ENCODE assay signal across 36 cellular contexts in genomic region chr14:54116163-54116562, GRCh38.
"Had no signal": no experiment of that assay in that cellular context is flagged by ENCODE, and none has a peak within 500 bp of the region (broad histone marks: within the 10 kb centered on the region; RNA-seq: fewer than 3 reads in every experiment).

No MANE protein-coding gene starts in this region.

- H3K36me3 ChIP-seq: brain microvascular endothelial cell, MG63, SJCRH30 had no signal

- H3K27me3 ChIP-seq: MG63, SJCRH30 had no signal

- H3K4me1 ChIP-seq: SJCRH30 had no signal

- H3K4me2 ChIP-seq: PC-9 had no signal

- ATAC-seq: activated CD8-positive, alpha-beta memory T cell treated with anti-CD3 and anti-CD28 coated beads, Interleukin-2, amount 10 ng/mL, durations not matched to agents 7 days and 5 days; activated naive CD8-positive, alpha-beta T cell treated with anti-CD3 and anti-CD28 coated beads, Interleukin-2, amount 50 U/mL, for 24 hours; K562 had no signal

- DNase-seq: activated B cell treated with CpG ODN at 0.5 μM for 24 hours; activated CD4-positive, alpha-beta memory T cell treated with anti-CD3 and anti-CD28 coated beads, Interleukin-2, amount 10 ng/mL, durations not matched to agents 7 days and 5 days; activated CD4-positive, alpha-beta T cell treated with anti-CD3 and anti-CD28 coated beads for 1 hour; activated CD4-positive, alpha-beta T cell treated with anti-CD3 and anti-CD28 coated beads for 48 hours; activated CD8-positive, alpha-beta memory T cell treated with anti-CD3 and anti-CD28 coated beads for 24 hours; activated CD8-positive, alpha-beta memory T cell treated with anti-CD3 and anti-CD28 coated beads, Interleukin-2, amount 10 ng/mL, durations not matched to agents 7 days and 5 days; activated CD8-positive, alpha-beta memory T cell treated with anti-CD3 and anti-CD28 coated beads, Interleukin-2, amount 50 U/mL, for 48 hours; activated effector memory CD4-positive, alpha-beta T cell treated with Interleukin-2 at 50 U/mL for 16 hours; activated naive CD4-positive, alpha-beta T cell treated with anti-CD3 and anti-CD28 coated beads, Interleukin-2, amount 10 ng/mL, durations not matched to agents 7 days and 5 days; activated naive CD8-positive, alpha-beta T cell treated with anti-CD3 and anti-CD28 coated beads, Interleukin-2, amount 50 U/mL, for 24 hours; activated T-cell treated with anti-CD3 and anti-CD28 coated beads, Interleukin-2, amount 50 U/mL, for 48 hours; amniotic stem cell; aorta; brain microvascular endothelial cell; central memory CD4-positive, alpha-beta T cell; IMR-90; MG63; NCI-H1092; NCI-H1436 treated with DMSO at 0.1 percent for 48 hours; NCI-H1694 treated with DMSO at 0.1 percent for 48 hours; NCI-H2029; NCI-H2227 treated with DMSO at 0.1 percent for 48 hours; NCI-H446 treated with DMSO at 0.1 percent for 48 hours; NCI-H524; NCI-H748 treated with DMSO at 0.1 percent for 48 hours; NK-92 treated with Interleukin-12 subunit alpha and Interleukin-12 subunit beta, amount 100 ng/mL, for 24 hours; PC-9; Right ventricle myocardium superior; SJCRH30; T-helper 1 cell; T-helper 2 cell; T-helper 9 cell had no signal

- H3K4me3 ChIP-seq: K562, MG63, PC-9, SJCRH30, SK-N-MC had no signal

- H3K27ac ChIP-seq: brain microvascular endothelial cell, PC-9, RWPE1, SJCRH30, SK-N-MC, VCaP had no signal

- H2AFZ ChIP-seq: PC-9 had no signal

- H3K9me3 ChIP-seq: MG63, SJCRH30 had no signal
